In the genomic region with DNA sequence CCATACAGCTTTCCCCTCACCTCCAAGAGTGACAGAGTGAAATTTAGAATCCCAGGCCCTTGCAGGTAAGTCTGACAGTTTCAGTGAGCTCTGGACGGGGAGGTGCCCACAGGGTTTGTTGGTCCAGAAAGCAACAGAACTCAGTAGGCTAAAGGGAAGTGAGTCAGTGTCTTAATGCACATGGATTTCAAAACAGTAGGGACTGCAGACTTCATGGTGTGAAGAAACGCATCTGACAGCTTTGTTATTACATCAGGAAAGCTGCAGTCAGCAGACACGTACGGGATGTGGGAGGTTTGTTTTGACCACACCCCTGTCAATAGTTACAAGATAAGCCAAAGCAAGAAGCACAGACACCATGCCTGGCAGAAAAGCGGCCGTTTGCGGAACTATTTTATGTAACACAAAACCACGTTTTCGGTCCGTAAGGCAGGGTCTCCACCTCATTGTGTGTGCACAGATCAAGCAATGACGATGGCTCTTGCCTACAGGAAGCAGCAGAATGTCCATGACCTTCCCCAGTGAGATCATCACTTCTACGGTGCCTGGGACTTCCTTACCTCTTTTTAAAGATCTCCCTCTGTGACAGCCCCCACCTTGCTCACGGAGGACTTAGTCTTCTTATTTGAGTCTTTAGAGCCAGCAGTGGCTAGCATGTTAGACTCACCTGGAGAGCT, we compare ENCODE assay signal across 8 cellular contexts. TPM values are rescaled to one million over a fixed set of nuclear protein-coding genes. Genes with fewer than 3 reads are reported as not detected.
DNase-seq lines count a peak whose midpoint lies in the region; ATAC-seq and TF ChIP-seq lines count a peak whose summit lies in the region.

No MANE protein-coding gene starts in this region.

- TF ChIP-seq CTCF in GM13977 (IDR thresholded peaks at IDR 0.05; ENCODE audit: extremely low read depth, insufficient read depth, missing control alignments) = no peak
- TF ChIP-seq CTCF in astrocyte of the spinal cord (IDR thresholded peaks at IDR 0.05; ENCODE audit: low read depth, low read length) = no peak

- in situ Hi-C loops in GM13977 (cut with MboI; ENCODE audit: low pct_unique_long_range_greater_than_20kb, low sequenced_read_pairs, unreplicated experiment) = no loop called here
- in situ Hi-C loops in astrocyte of the spinal cord (cut with HindIII; ENCODE audit: low sequenced_read_pairs) = no loop called here

- no peak overlapping the region for H3K4me3 ChIP-seq in astrocyte of the spinal cord (ENCODE audit: low read depth, low read length)

- ATAC-seq in HG03457 (IDR thresholded peaks at IDR 0.05; ENCODE audit: unreplicated experiment) (peak; percentile 63), left colon (peak; percentile 96), GM19035 (IDR thresholded peaks at IDR 0.05; ENCODE audit: unreplicated experiment) (no peak), GM18867 (IDR thresholded peaks at IDR 0.05; ENCODE audit: unreplicated experiment) (no peak)

- intact Hi-C loops in left colon (cut with DNase I, micrococcal nuclease) = no loop called here

- DNase-seq in GM13977 (ENCODE audit: low spot score) = peak; percentile 62
- peak; percentile 88 for DNase-seq in T-helper 22 cell (ENCODE audit: low read depth)
- DNase-seq in astrocyte of the spinal cord (ENCODE audit: low read depth, low spot score) = peak; percentile 82
- DNase-seq in left colon = peak; percentile 69 to 80
- peak; percentile 1 to 52 (median 35) for DNase-seq in stimulated activated CD4-positive, alpha-beta T cell treated with anti-CD3 and anti-CD28 coated beads, TNF-alpha, amount 100 ng/mL, for 1 hour (ENCODE audit: low read depth in 3 of 3, low spot score in 1 of 3)

RNA-seq across cellular contexts. Expression of gene FTH1, which starts 58.1 kb away (rescaled TPM):
- 1,000 to 10,000 TPM; 4,322 to 5,591 TPM for total RNA-seq in left colon

Comparison
In these comparisons a context has a peak if more than half of its experiments do, and no peak if none do; other contexts are left out.
1. DNase-seq: peak in every context shown above with its lines; median percentile 88 in T-helper 22 cell; 82 in astrocyte of the spinal cord; 74 in left colon; 62 in GM13977; 35 in stimulated activated CD4-positive, alpha-beta T cell treated with anti-CD3 and anti-CD28 coated beads, TNF-alpha, amount 100 ng/mL, for 1 hour.
2. ATAC-seq: peak in HG03457 (single experiment) and left colon (single experiment); none in GM19035 (single experiment) and GM18867 (single experiment).